Comparison of ENCODE assay signal across 14 cellular contexts in genomic region chr16:21603920-21604319, GRCh38. TPM values are rescaled to one million over a fixed set of nuclear protein-coding genes. Genes with fewer than 3 reads are reported as not detected.
A peak's percentile ranks its signal among the peaks of the same experiment; 100 is the strongest.
DNase-seq lines count a peak whose midpoint lies in the region; ATAC-seq, FAIRE-seq and TF ChIP-seq lines count a peak whose summit lies in the region.
"Had no signal": no experiment of that assay in that cellular context is flagged by ENCODE, and none has a peak within 500 bp of the region (broad histone marks: within the 10 kb centered on the region; RNA-seq: fewer than 3 reads in every experiment).

No MANE protein-coding gene starts in this region.

- H3K4me1 ChIP-seq in HepG2 (ENCODE audit: insufficient read depth, low read length) (peaks cover 69% of the 10 kb centered on the region), right lobe of liver (peaks cover 0 to 10% (median 5%) of the 10 kb centered on the region in 4 donors), GM23338 (ENCODE audit: insufficient read depth) (peaks cover 20% of the 10 kb centered on the region), body of pancreas (peaks cover 28% of the 10 kb centered on the region)

- H3K4me3 ChIP-seq in HepG2 (replicated peaks in 1 of 3; ENCODE audit: insufficient read depth in 1 of 3, low read depth in 2 of 3, low read length in 3 of 3) (no peak overlapping the region), right lobe of liver (no peak overlapping the region), WERI-Rb-1 (ENCODE audit: low read depth, low read length) (no peak overlapping the region; the same call in 1 of the 2 replicates), GM23338 (no peak overlapping the region), body of pancreas (no peak overlapping the region)
- H3K4me3 ChIP-seq: A549, breast epithelium, upper lobe of right lung had no signal

- no peaks in the 10 kb centered on the region for H3K9me3 ChIP-seq in HepG2 (ENCODE audit: low read length)
- H3K9me3 ChIP-seq in right lobe of liver: no peaks in the 10 kb centered on the region
- no peaks in the 10 kb centered on the region for H3K9me3 ChIP-seq in WERI-Rb-1 (ENCODE audit: severe bottlenecking)
- no peaks in the 10 kb centered on the region for H3K9me3 ChIP-seq in body of pancreas
- H3K9me3 ChIP-seq: A549, breast epithelium, upper lobe of right lung had no signal

- H3K4me2 ChIP-seq in HepG2 (ENCODE audit: low read depth, low read length) (peak overlapping the region; percentile 54), GM23338 (no peak overlapping the region)
- H3K4me2 ChIP-seq: A549, KMS-11 had no signal

- peaks cover 30% of the 10 kb centered on the region for H4K20me1 ChIP-seq in HepG2 (ENCODE audit: insufficient read depth, low read length)
- H4K20me1 ChIP-seq in GM23338 (replicated peaks; ENCODE audit: insufficient read depth): peaks cover 38% of the 10 kb centered on the region

- DNase-seq in HepG2 (ENCODE audit: low spot score) (peak; percentile 54), right lobe of liver (no peak), WERI-Rb-1 (peak; percentile 90), kidney glomerular epithelial cell (lab: John Stamatoyannopoulos, UW) (peak; percentile 50), type B pancreatic cell (ENCODE audit: extremely low spot score, unreplicated experiment) (no peak), SHP77 (lab: John Stamatoyannopoulos, UW) (no peak), GM23338 (ENCODE audit: low spot score) (no peak), body of pancreas (no peak)
- DNase-seq: DMS53, Right ventricle myocardium superior, upper lobe of right lung had no signal

- peak; percentile 32; the same call in 1 of the 2 replicates for TF ChIP-seq CTCF in HepG2 (CRISPR knock-in tag; IDR thresholded peaks at IDR 0.05)
- TF ChIP-seq CTCF in right lobe of liver (IDR thresholded peaks at IDR 0.05): no peak
- peak; percentile 38; the same call in 1 of the 2 replicates for TF ChIP-seq CTCF in WERI-Rb-1 (IDR thresholded peaks at IDR 0.05; ENCODE audit: low read depth, low read length)
- no peak for TF ChIP-seq CTCF in type B pancreatic cell (conservative IDR thresholded peaks at IDR 0.05)
- no peak for TF ChIP-seq CTCF in GM23338 (conservative IDR thresholded peaks at IDR 0.05; ENCODE audit: low read depth in 2 of 2)
- no peak for TF ChIP-seq CTCF in body of pancreas (IDR thresholded peaks at IDR 0.05)

- H2AFZ ChIP-seq in HepG2 (ENCODE audit: low read length): no peak overlapping the region
- no peak overlapping the region for H2AFZ ChIP-seq in GM23338

- in situ Hi-C loops in HepG2 (cut with HindIII; ENCODE audit: extremely low pct_ligation_motif_present, low pct_unique_long_range_greater_than_20kb): loop anchor here (5.0 to 10.0 kb wide), 2 partner anchors 33 to 79 kb away; no protein-coding TSS in a partner anchor

- H3K27me3 Mint-ChIP-seq in type B pancreatic cell: no peaks in the 10 kb centered on the region
- no peaks in the 10 kb centered on the region for H3K27me3 Mint-ChIP-seq in GM23338 (ENCODE audit: insufficient read depth, low read depth, poor library complexity)

- TF ChIP-seq EP300 in HepG2 (IDR thresholded peaks at IDR 0.05; ENCODE audit: low read depth in 2 of 2, low read length in 2 of 2) (no peak), HepG2 (CRISPR knock-in tag; IDR thresholded peaks at IDR 0.05; ENCODE audit: borderline replicate concordance) (no peak)

- H3K27me3 ChIP-seq in HepG2 (ENCODE audit: control insufficient read depth in 1 of 2, insufficient read depth in 2 of 2, low read length in 2 of 2): peaks cover 0 to 3% of the 10 kb centered on the region in 2 experiments; a peak in 1 of 5 replicates
- H3K27me3 ChIP-seq in right lobe of liver: no peaks in the 10 kb centered on the region
- no peaks in the 10 kb centered on the region for H3K27me3 ChIP-seq in WERI-Rb-1 (ENCODE audit: insufficient read depth, low read depth, severe bottlenecking)
- H3K27me3 ChIP-seq in GM23338 (ENCODE audit: insufficient read depth): no peaks in the 10 kb centered on the region
- H3K27me3 ChIP-seq in body of pancreas: no peaks in the 10 kb centered on the region
- H3K27me3 ChIP-seq: breast epithelium, upper lobe of right lung had no signal

- CTCF ChIA-PET in HepG2 (lab: Yijun Ruan, JAX; ENCODE audit: low intra/inter-chr PET ratio, low total read pairs): no interaction called here

- no TSS peak for BruUV-seq in HepG2 (replicated peaks; lab: Mats Ljungman, UMichigan)

- H3K27ac ChIP-seq in HepG2 (ENCODE audit: extremely low read length, insufficient read depth, low read length) (peak overlapping the region; percentile 22), right lobe of liver (no peak overlapping the region), WERI-Rb-1 (peak overlapping the region; percentile 37), GM23338 (ENCODE audit: low read depth) (no peak overlapping the region), body of pancreas (no peak overlapping the region)
- H3K27ac ChIP-seq: A549, breast epithelium, KMS-11, upper lobe of right lung had no signal

- H3K9ac ChIP-seq in HepG2 (ENCODE audit: insufficient read depth, low read depth, low read length): no peak overlapping the region
- H3K9ac ChIP-seq: KMS-11 had no signal

- no peaks in the 10 kb centered on the region for H3F3A ChIP-seq in GM23338 (replicated peaks; ENCODE audit: low read depth)

- H3K27ac Mint-ChIP-seq in type B pancreatic cell (peak overlapping the region; percentile 87), GM23338 (no peak overlapping the region)

- H3K79me2 ChIP-seq in HepG2 (ENCODE audit: insufficient read depth, low read length) (peaks cover 87% of the 10 kb centered on the region), GM23338 (replicated peaks; ENCODE audit: insufficient read depth) (peaks cover 89% of the 10 kb centered on the region)

- intact Hi-C loops in HepG2 (cut with micrococcal nuclease; ENCODE audit: unreplicated experiment) (no loop called here), right lobe of liver (cut with DNase I) (no loop called here), body of pancreas (cut with DNase I) (no loop called here)

- H3K4me3 Mint-ChIP-seq in type B pancreatic cell: peak overlapping the region; percentile 54
- H3K4me3 Mint-ChIP-seq in GM23338: no peak overlapping the region

- TF ChIP-seq RAD21 in HepG2 (CRISPR knock-in tag; IDR thresholded peaks at IDR 0.05): 0 out of 2 replicates have a peak, but pooled peaks have one; percentile 13

- H3K4me1 Mint-ChIP-seq in type B pancreatic cell (ENCODE audit: unreplicated experiment) (peaks cover 44% of the 10 kb centered on the region), GM23338 (peaks cover 33% of the 10 kb centered on the region)

- POLR2A ChIA-PET in HepG2 (lab: Yijun Ruan, JAX): interaction anchor here (1.2 to 1.5 kb wide), 4 partner anchors 16 to 35 kb away, joined by 3 to 5 read pairs (median 4); no protein-coding TSS in a partner anchor

- peak; percentile 83 for FAIRE-seq in HepG2 (lab: Jason Lieb, UNC)
- FAIRE-seq: A549 had no signal

- ATAC-seq in HepG2 (peak; percentile 19; the same call in 2 of the 3 replicates), right lobe of liver (no peak), GM23338 (no peak), body of pancreas (no peak)
- ATAC-seq: A549, upper lobe of right lung had no signal

- H3K36me3 ChIP-seq in HepG2 (replicated peaks in 1 of 2; ENCODE audit: control insufficient read depth in 1 of 2, insufficient read depth in 2 of 2, low read length in 2 of 2) (no peaks in the 10 kb centered on the region), right lobe of liver (no peaks in the 10 kb centered on the region), WERI-Rb-1 (no peaks in the 10 kb centered on the region), GM23338 (ENCODE audit: insufficient read depth) (no peaks in the 10 kb centered on the region), body of pancreas (replicated peaks in 1 of 2; ENCODE audit: insufficient read depth in 1 of 2, low read depth in 2 of 2) (no peaks in the 10 kb centered on the region)
- H3K36me3 ChIP-seq: breast epithelium, upper lobe of right lung had no signal

- WGBS in HepG2 (ENCODE audit: low lambda C conversion rate): 20% methylated on average over 3 of the region's 3 CpGs
- 40% methylated on average over 1 of the region's 3 CpGs for WGBS in right lobe of liver (ENCODE audit: insufficient coverage, low coverage, low lambda C conversion rate, missing lambda C conversion rate)
- WGBS in body of pancreas, 2 donors: 10% methylated on average over 3 of the region's 3 CpGs

- H3K9me3 Mint-ChIP-seq in type B pancreatic cell: no peaks in the 10 kb centered on the region
- no peaks in the 10 kb centered on the region for H3K9me3 Mint-ChIP-seq in GM23338

- H3K36me3 Mint-ChIP-seq in type B pancreatic cell (peaks cover 4% of the 10 kb centered on the region), GM23338 (ENCODE audit: low read depth) (no peaks in the 10 kb centered on the region)

- TF ChIP-seq POLR2A in HepG2 (IDR thresholded peaks at IDR 0.05; ENCODE audit: insufficient read depth in 1 of 2, low read depth in 2 of 2, low read length in 2 of 2) (no peak), right lobe of liver (IDR thresholded peaks at IDR 0.05) (no peak), body of pancreas (IDR thresholded peaks at IDR 0.05) (no peak)

- no peaks in the 10 kb centered on the region for H3K9me2 ChIP-seq in GM23338 (ENCODE audit: insufficient read depth)

RNA-seq across cellular contexts. Expression of gene METTL9, which starts 4.5 kb away (rescaled TPM):
- 175 and 204 TPM in 2 replicates for total RNA-seq in HepG2 (2016; rRNA removed; fragmentation: Illumina TruSeq; extraction: Trizol)
- 260 and 296 TPM in 2 replicates for total RNA-seq in HepG2 (2016; cell fraction: cytosol; rRNA removed; fragmentation: Illumina TruSeq; extraction: Trizol; ENCODE audit: low read depth)
- 189 and 192 TPM in 2 replicates for total RNA-seq in HepG2 (2016; cell fraction: insoluble cytoplasmic fraction; rRNA removed; fragmentation: Illumina TruSeq; extraction: Trizol)
- 531 and 570 TPM in 2 replicates for total RNA-seq in HepG2 (2016; cell fraction: membrane; rRNA removed; fragmentation: Illumina TruSeq; extraction: Trizol)
- 102 and 120 TPM in 2 replicates for total RNA-seq in HepG2 (2016; cell fraction: nucleus; rRNA removed; fragmentation: Illumina TruSeq; extraction: Trizol)
- 96.9 and 123 TPM in 2 replicates for polyA plus RNA-seq in HepG2 (2011; rRNA removed)
- polyA plus RNA-seq in HepG2 (2011; cell fraction: cytosol; rRNA removed): 57.9 and 89.7 TPM in 2 replicates
- 22.0 and 27.5 TPM in 2 replicates for polyA plus RNA-seq in HepG2 (2011; cell fraction: nucleus; rRNA removed)
- polyA plus RNA-seq in HepG2 (2012): 128 and 134 TPM in 2 replicates
- polyA plus RNA-seq in HepG2 (2016; cell fraction: cytosol; fragmentation: Illumina TruSeq; extraction: Trizol; ENCODE audit: low read depth): 385 and 459 TPM in 2 replicates
- 218 and 221 TPM in 2 replicates for polyA plus RNA-seq in HepG2 (2016; cell fraction: insoluble cytoplasmic fraction; fragmentation: Illumina TruSeq; extraction: Trizol; ENCODE audit: low read depth)
- polyA plus RNA-seq in HepG2 (2016; cell fraction: membrane; fragmentation: Illumina TruSeq; extraction: Trizol; ENCODE audit: low read depth): 534 and 554 TPM in 2 replicates
- 143 and 144 TPM in 2 replicates for polyA plus RNA-seq in HepG2 (2016; cell fraction: nucleus; fragmentation: Illumina TruSeq; extraction: Trizol; ENCODE audit: insufficient read depth, low read depth)
- polyA minus RNA-seq in HepG2 (2011; rRNA and poly(A)+ RNA removed; ENCODE audit: low replicate concordance): 23.0 and 41.2 TPM in 2 replicates
- polyA minus RNA-seq in HepG2 (2011; cell fraction: cytosol; rRNA and poly(A)+ RNA removed): 66.7 and 68.9 TPM in 2 replicates
- polyA minus RNA-seq in HepG2 (2011; cell fraction: nucleus; rRNA and poly(A)+ RNA removed): 50.9 and 56.4 TPM in 2 replicates
- 10 to 100 TPM in 5 of 6 experiments, 1 to 10 TPM in 1; 9.6 to 29.3 (median 15.5) TPM for total RNA-seq in right lobe of liver
- total RNA-seq in type B pancreatic cell (ENCODE audit: low replicate concordance): 87.1 and 132 TPM in 2 replicates
- 152 and 180 TPM in 2 replicates for total RNA-seq in GM23338 (2014; rRNA removed; shearing (Covaris generic))
- polyA plus RNA-seq in GM23338 (2016; fragmentation: Nextera tagmentation; extraction: Ambion mirVana): 66.4 and 72.5 TPM in 2 replicates
- total RNA-seq in body of pancreas: 100 to 1,000 TPM in 1 of 2 donors, 10 to 100 TPM in 1; 76.3 to 114 TPM

RNA-seq across cellular contexts. Expression of gene IGSF6, which starts 48.5 kb away (rescaled TPM):
- total RNA-seq in HepG2 (2016; rRNA removed; fragmentation: Illumina TruSeq; extraction: Trizol) (not detected in 2 replicates), right lobe of liver (10 to 100 TPM in 1 of 6 experiments, 1 to 10 TPM in 5; 1.9 to 20.5 (median 3.4) TPM), type B pancreatic cell (ENCODE audit: low replicate concordance) (not detected in 2 replicates), body of pancreas (1 to 10 TPM in 1 of 2 donors, not detected in 1; 1.3 TPM)
- total RNA-seq in HepG2 (2016; cell fraction: cytosol; rRNA removed; fragmentation: Illumina TruSeq; extraction: Trizol; ENCODE audit: low read depth): not detected in 2 replicates
- total RNA-seq in HepG2 (2016; cell fraction: insoluble cytoplasmic fraction; rRNA removed; fragmentation: Illumina TruSeq; extraction: Trizol): not detected in 2 replicates
- not detected in 2 replicates for total RNA-seq in HepG2 (2016; cell fraction: membrane; rRNA removed; fragmentation: Illumina TruSeq; extraction: Trizol)
- not detected in 2 replicates for total RNA-seq in HepG2 (2016; cell fraction: nucleus; rRNA removed; fragmentation: Illumina TruSeq; extraction: Trizol)
- polyA plus RNA-seq in HepG2 (2011; rRNA removed) (not detected in 2 replicates), GM23338 (2016; fragmentation: Nextera tagmentation; extraction: Ambion mirVana) (0.17 and 0.19 TPM in 2 replicates)
- not detected in 2 replicates for polyA plus RNA-seq in HepG2 (2011; cell fraction: cytosol; rRNA removed)
- not detected in 2 replicates for polyA plus RNA-seq in HepG2 (2011; cell fraction: nucleus; rRNA removed)
- polyA plus RNA-seq in HepG2 (2012): 0.19 and 0.24 TPM in 2 replicates
- not detected in 2 replicates for polyA plus RNA-seq in HepG2 (2016; cell fraction: cytosol; fragmentation: Illumina TruSeq; extraction: Trizol; ENCODE audit: low read depth)
- not detected in 2 replicates for polyA plus RNA-seq in HepG2 (2016; cell fraction: insoluble cytoplasmic fraction; fragmentation: Illumina TruSeq; extraction: Trizol; ENCODE audit: low read depth)
- not detected in 2 replicates for polyA plus RNA-seq in HepG2 (2016; cell fraction: membrane; fragmentation: Illumina TruSeq; extraction: Trizol; ENCODE audit: low read depth)
- not detected in 2 replicates for polyA plus RNA-seq in HepG2 (2016; cell fraction: nucleus; fragmentation: Illumina TruSeq; extraction: Trizol; ENCODE audit: insufficient read depth, low read depth)
- polyA minus RNA-seq in HepG2 (2011; rRNA and poly(A)+ RNA removed; ENCODE audit: low replicate concordance): not detected in 2 replicates
- polyA minus RNA-seq in HepG2 (2011; cell fraction: cytosol; rRNA and poly(A)+ RNA removed): not detected in 2 replicates
- not detected in 2 replicates for polyA minus RNA-seq in HepG2 (2011; cell fraction: nucleus; rRNA and poly(A)+ RNA removed)
- total RNA-seq in GM23338 (2014; rRNA removed; shearing (Covaris generic)): not detected in 2 replicates
- polyA plus RNA-seq: A549 had no signal

RNA-seq across cellular contexts. Expression of gene OTOA, which starts 59.8 kb away (rescaled TPM):
- total RNA-seq in HepG2 (2016; rRNA removed; fragmentation: Illumina TruSeq; extraction: Trizol) (0.11 and 0.15 TPM in 2 replicates), right lobe of liver (under 1 TPM in 4 of 6 experiments, not detected in 2; 0.12 to 0.25 (median 0.17) TPM), type B pancreatic cell (ENCODE audit: low replicate concordance) (0.17 TPM in 1 of 2 replicates, not detected in the other), body of pancreas (under 1 TPM in 1 of 2 donors, not detected in 1; 0.26 TPM)
- 0.09 and 0.10 TPM in 2 replicates for total RNA-seq in HepG2 (2016; cell fraction: cytosol; rRNA removed; fragmentation: Illumina TruSeq; extraction: Trizol; ENCODE audit: low read depth)
- 0.06 and 0.11 TPM in 2 replicates for total RNA-seq in HepG2 (2016; cell fraction: insoluble cytoplasmic fraction; rRNA removed; fragmentation: Illumina TruSeq; extraction: Trizol)
- total RNA-seq in HepG2 (2016; cell fraction: membrane; rRNA removed; fragmentation: Illumina TruSeq; extraction: Trizol): 0.10 TPM in 1 of 2 replicates, not detected in the other
- total RNA-seq in HepG2 (2016; cell fraction: nucleus; rRNA removed; fragmentation: Illumina TruSeq; extraction: Trizol): 0.40 and 0.50 TPM in 2 replicates
- polyA plus RNA-seq in HepG2 (2011; rRNA removed) (0.01 and 0.05 TPM in 2 replicates), GM23338 (2016; fragmentation: Nextera tagmentation; extraction: Ambion mirVana) (0.16 TPM in 1 of 2 replicates, not detected in the other)
- 0.04 and 0.09 TPM in 2 replicates for polyA plus RNA-seq in HepG2 (2011; cell fraction: cytosol; rRNA removed)
- 0.06 and 0.10 TPM in 2 replicates for polyA plus RNA-seq in HepG2 (2011; cell fraction: nucleus; rRNA removed)
- 0.04 TPM in 1 of 2 replicates, not detected in the other for polyA plus RNA-seq in HepG2 (2012)
- 0.05 TPM in 1 of 2 replicates, not detected in the other for polyA plus RNA-seq in HepG2 (2016; cell fraction: cytosol; fragmentation: Illumina TruSeq; extraction: Trizol; ENCODE audit: low read depth)
- 0.08 TPM in 1 of 2 replicates, not detected in the other for polyA plus RNA-seq in HepG2 (2016; cell fraction: insoluble cytoplasmic fraction; fragmentation: Illumina TruSeq; extraction: Trizol; ENCODE audit: low read depth)
- polyA plus RNA-seq in HepG2 (2016; cell fraction: membrane; fragmentation: Illumina TruSeq; extraction: Trizol; ENCODE audit: low read depth): 0.06 TPM in 1 of 2 replicates, not detected in the other
- 0.20 and 0.56 TPM in 2 replicates for polyA plus RNA-seq in HepG2 (2016; cell fraction: nucleus; fragmentation: Illumina TruSeq; extraction: Trizol; ENCODE audit: insufficient read depth, low read depth)
- polyA minus RNA-seq in HepG2 (2011; rRNA and poly(A)+ RNA removed; ENCODE audit: low replicate concordance): 0.05 TPM in 1 of 2 replicates, not detected in the other
- not detected in 2 replicates for polyA minus RNA-seq in HepG2 (2011; cell fraction: cytosol; rRNA and poly(A)+ RNA removed)
- polyA minus RNA-seq in HepG2 (2011; cell fraction: nucleus; rRNA and poly(A)+ RNA removed): 0.25 and 0.26 TPM in 2 replicates
- 0.17 and 0.31 TPM in 2 replicates for total RNA-seq in GM23338 (2014; rRNA removed; shearing (Covaris generic))
- total RNA-seq: Right ventricle myocardium superior had no signal

Comparison
In these comparisons a context has a peak if more than half of its experiments do, and no peak if none do; other contexts are left out.
1. DNase-seq: peak in HepG2 (single experiment), WERI-Rb-1 (single experiment) and kidney glomerular epithelial cell (single experiment); none in right lobe of liver (0 of 3), type B pancreatic cell (single experiment), SHP77 (0 of 2), GM23338 (single experiment) and body of pancreas (0 of 4).
2. H3K27ac ChIP-seq: peak in HepG2 (single experiment) and WERI-Rb-1 (single experiment); none in right lobe of liver (0 of 3), GM23338 (single experiment) and body of pancreas (0 of 4).
3. CTCF ChIP-seq: peak in HepG2 (single experiment) and WERI-Rb-1 (single experiment); none in right lobe of liver (0 of 4), type B pancreatic cell (single experiment), GM23338 (0 of 2) and body of pancreas (0 of 7).